15 cellular contexts compared by ENCODE assay signal in genomic region chr5:149011084-149011483, GRCh38. TPM values are rescaled to one million over a fixed set of nuclear protein-coding genes. Genes with fewer than 3 reads are reported as not detected.
DNase-seq lines count a peak whose midpoint lies in the region; ATAC-seq and TF ChIP-seq lines count a peak whose summit lies in the region.
"Had no signal": no experiment of that assay in that cellular context is flagged by ENCODE, and none has a peak within 500 bp of the region (broad histone marks: within the 10 kb centered on the region; RNA-seq: fewer than 3 reads in every experiment).

No MANE protein-coding gene starts in this region.

- TF ChIP-seq POLR2A in stomach (IDR thresholded peaks at IDR 0.05), result no peak

- no peaks in the 10 kb centered on the region; the same call in 1 of the 2 replicates for H3K9me2 ChIP-seq in PC-9 (ENCODE audit: insufficient read depth)

- 81 to 93% (median 90%) methylated on average over 3 of the region's 3 CpGs for WGBS in stomach, 5 donors

- H3K27me3 Mint-ChIP-seq in Calu3 (ENCODE audit: unreplicated experiment), result no peaks in the 10 kb centered on the region
- H3K27me3 Mint-ChIP-seq: activated CD4-positive, alpha-beta memory T cell treated with anti-CD3 and anti-CD28 coated beads, Interleukin-2, amount 10 ng/mL, durations not matched to agents 7 days and 5 days had no signal

- no peak for TF ChIP-seq CTCF in Calu3 (IDR thresholded peaks at IDR 0.05; ENCODE audit: unreplicated experiment)
- TF ChIP-seq CTCF in PC-9 (conservative IDR thresholded peaks at IDR 0.05), result no peak; the same call in 1 of the 2 replicates
- TF ChIP-seq CTCF in epithelial cell of esophagus (IDR thresholded peaks at IDR 0.05; ENCODE audit: insufficient read depth, low read depth, low read length, missing control alignments), result no peak
- no peak for TF ChIP-seq CTCF in stomach (IDR thresholded peaks at IDR 0.05)
- no peak for TF ChIP-seq CTCF in GM20000 (IDR thresholded peaks at IDR 0.05; ENCODE audit: extremely low read depth, missing control alignments)

- no peaks in the 10 kb centered on the region for H3K9me3 Mint-ChIP-seq in Calu3 (ENCODE audit: low read depth, unreplicated experiment)
- H3K9me3 Mint-ChIP-seq: activated CD4-positive, alpha-beta memory T cell treated with anti-CD3 and anti-CD28 coated beads, Interleukin-2, amount 10 ng/mL, durations not matched to agents 7 days and 5 days had no signal

- H3K4me1 Mint-ChIP-seq in Calu3 (ENCODE audit: low read depth, unreplicated experiment), result peaks cover 28% of the 10 kb centered on the region
- H3K4me1 Mint-ChIP-seq: activated CD4-positive, alpha-beta memory T cell treated with anti-CD3 and anti-CD28 coated beads, Interleukin-2, amount 10 ng/mL, durations not matched to agents 7 days and 5 days had no signal

- peaks cover 32% of the 10 kb centered on the region for H3F3A ChIP-seq in PC-9 (ENCODE audit: insufficient read depth, low read depth)

- H2AFZ ChIP-seq in PC-9, result no peak overlapping the region

- H3K79me2 ChIP-seq in PC-9 (ENCODE audit: low read depth), result no peaks in the 10 kb centered on the region

- H3K27ac Mint-ChIP-seq in Calu3 (ENCODE audit: unreplicated experiment), result peak overlapping the region; percentile 80
- H3K27ac Mint-ChIP-seq: activated CD4-positive, alpha-beta memory T cell treated with anti-CD3 and anti-CD28 coated beads, Interleukin-2, amount 10 ng/mL, durations not matched to agents 7 days and 5 days had no signal

- DNase-seq in Calu3, result peak; percentile 74
- DNase-seq in PC-9, result peak; percentile 92 to 98
- peak; percentile 78 for DNase-seq in epithelial cell of esophagus (ENCODE audit: low read depth)
- DNase-seq in middle frontal gyrus (ENCODE audit: extremely low spot score, low spot score), result peak; percentile 17
- no peak for DNase-seq in stomach
- DNase-seq in GM20000 (ENCODE audit: low spot score), result no peak
- DNase-seq in NCI-H187 treated with DMSO at 0.1 percent for 48 hours (lab: John Stamatoyannopoulos, UW), result no peak
- DNase-seq: activated CD4-positive, alpha-beta memory T cell treated with anti-CD3 and anti-CD28 coated beads, Interleukin-2, amount 10 ng/mL, durations not matched to agents 7 days and 5 days; GOT3; heart left ventricle; left colon; NCI-H1048; thyroid gland had no signal

- no peak for TF ChIP-seq EP300 in stomach (IDR thresholded peaks at IDR 0.05)

- intact Hi-C loops in Calu3 (cut with micrococcal nuclease; ENCODE audit: unreplicated experiment) (no loop called here), PC-9 (cut with micrococcal nuclease; ENCODE audit: unreplicated experiment) (loop anchor here (1.0 to 2.0 kb wide), 3 partner anchors 9 to 27 kb away; no protein-coding TSS in a partner anchor), stomach (cut with DNase I; ENCODE audit: low total_unique reads) (no loop called here)

- CTCF ChIA-PET in Calu3 (lab: Charles Lee) (interaction anchor here (0.9 to 2.4 kb wide), 3 partner anchors 8 to 43 kb away, joined by 3 to 6 read pairs (median 6); no protein-coding TSS in a partner anchor), PC-9 (lab: Charles Lee) (interaction anchor here (0.6 to 1.8 kb wide), 6 partner anchors 8 to 280 kb away, joined by 3 to 5 read pairs (median 3); no protein-coding TSS in a partner anchor)

- no peaks in the 10 kb centered on the region for H4K20me1 ChIP-seq in PC-9 (ENCODE audit: insufficient read depth)

- ATAC-seq in GM18907 (IDR thresholded peaks at IDR 0.05; ENCODE audit: unreplicated experiment), result no peak
- ATAC-seq: heart left ventricle, left colon had no signal

- BruUV-seq in Calu3 (replicated peaks; lab: Mats Ljungman, UMichigan), result no TSS peak
- no TSS peak for BruUV-seq in PC-9 (replicated peaks; lab: Mats Ljungman, UMichigan)

- H3K4me1 ChIP-seq in PC-9 (replicated peaks; ENCODE audit: insufficient read depth), result peaks cover 48% of the 10 kb centered on the region
- H3K4me1 ChIP-seq in stomach, result no peaks in the 10 kb centered on the region
- H3K4me1 ChIP-seq: heart left ventricle, prostate gland, thyroid gland had no signal

- peaks cover 16% of the 10 kb centered on the region for H3K36me3 Mint-ChIP-seq in Calu3 (ENCODE audit: insufficient read depth, unreplicated experiment)

- H3K27me3 ChIP-seq in PC-9 (ENCODE audit: insufficient read depth, low read depth), result no peaks in the 10 kb centered on the region
- no peaks in the 10 kb centered on the region for H3K27me3 ChIP-seq in stomach
- H3K27me3 ChIP-seq: heart left ventricle, thyroid gland had no signal

- H3K27ac ChIP-seq in PC-9 (peak overlapping the region; percentile 96), stomach (no peak overlapping the region)
- H3K27ac ChIP-seq: heart left ventricle, prostate gland, thyroid gland had no signal

- H3K9me3 ChIP-seq in PC-9 (ENCODE audit: insufficient read depth, low read depth) (no peaks in the 10 kb centered on the region), stomach (no peaks in the 10 kb centered on the region)
- H3K9me3 ChIP-seq: heart left ventricle, prostate gland, thyroid gland had no signal

- peak overlapping the region; percentile 49 for H3K4me2 ChIP-seq in PC-9

- H3K4me3 ChIP-seq in PC-9 (no peak overlapping the region), epithelial cell of esophagus (ENCODE audit: low read length) (no peak overlapping the region), stomach (no peak overlapping the region)
- H3K4me3 ChIP-seq: heart left ventricle, prostate gland, thyroid gland had no signal

- H3K4me3 Mint-ChIP-seq in Calu3 (ENCODE audit: low read depth, unreplicated experiment), result no peak overlapping the region
- H3K4me3 Mint-ChIP-seq: activated CD4-positive, alpha-beta memory T cell treated with anti-CD3 and anti-CD28 coated beads, Interleukin-2, amount 10 ng/mL, durations not matched to agents 7 days and 5 days had no signal

- POLR2A ChIA-PET in PC-9 (lab: Charles Lee; ENCODE audit: unreplicated experiment), result interaction anchor here (0.6 to 0.7 kb wide), 2 partner anchors 14 to 620 kb away, joined by 3 read pairs; no protein-coding TSS in a partner anchor

- H3K36me3 ChIP-seq in PC-9 (ENCODE audit: low read depth) (peaks cover 12% of the 10 kb centered on the region), stomach (no peaks in the 10 kb centered on the region)
- H3K36me3 ChIP-seq: prostate gland, thyroid gland had no signal

RNA-seq across cellular contexts. Expression of gene SH3TC2, which starts 51.8 kb away (rescaled TPM):
- 54.6 and 60.3 TPM in 2 replicates for total RNA-seq in Calu3 (2022)
- total RNA-seq in PC-9 (2021), result 32.1 and 38.8 TPM in 2 replicates
- total RNA-seq in stomach, result 1 to 10 TPM in 1 of 5 donors, under 1 TPM in 3, not detected in 1; under 0.01 to 3.1 (median 0.44) TPM
- polyA plus RNA-seq in stomach, result under 1 TPM; 0.06 to 0.75 (median 0.46) TPM
- total RNA-seq: activated CD4-positive, alpha-beta memory T cell treated with anti-CD3 and anti-CD28 coated beads, Interleukin-2, amount 10 ng/mL, durations not matched to agents 7 days and 5 days had no signal

Comparison
In these comparisons a context has a peak if more than half of its experiments do, and no peak if none do; other contexts are left out.
1. DNase-seq: peak in Calu3 (single experiment), PC-9 (2 of 2), epithelial cell of esophagus (single experiment) and middle frontal gyrus (single experiment); none in stomach (single experiment), GM20000 (single experiment) and NCI-H187 treated with DMSO at 0.1 percent for 48 hours (single experiment).